8 cellular contexts compared by ENCODE assay signal in genomic region chr2:156400704-156401678, GRCh38. TPM values are rescaled to one million over a fixed set of nuclear protein-coding genes. Genes with fewer than 3 reads are reported as not detected.
DNase-seq lines count a peak whose midpoint lies in the region; ATAC-seq and TF ChIP-seq lines count a peak whose summit lies in the region.

No MANE protein-coding gene starts in this region.

- POLR2A ChIA-PET in SK-N-SH (lab: Yijun Ruan, JAX) = no interaction called here

- H3K9me3 ChIP-seq in SK-N-SH = no peaks in the 10 kb centered on the region

- no peaks in the 10 kb centered on the region for H3K36me3 Mint-ChIP-seq in activated naive CD4-positive, alpha-beta T cell treated with anti-CD3 and anti-CD28 coated beads, Interleukin-2, amount 50 U/mL, for 24 hours

- no peak for TF ChIP-seq CTCF in SK-N-SH (IDR thresholded peaks at IDR 0.05)

- no peaks in the 10 kb centered on the region for H3K27me3 ChIP-seq in SK-N-SH (ENCODE audit: insufficient read depth)

- peaks cover 31% of the 10 kb centered on the region for H3K4me1 Mint-ChIP-seq in activated naive CD4-positive, alpha-beta T cell treated with anti-CD3 and anti-CD28 coated beads, Interleukin-2, amount 50 U/mL, for 24 hours

- peak overlapping the region; percentile 84 for H3K4me2 ChIP-seq in SK-N-SH

- H3K4me3 ChIP-seq in SK-N-SH (ENCODE audit: low read depth in 2 of 2, low read length in 1 of 2) = peak overlapping the region; percentile 82 to 83

- DNase-seq in GDM1 (lab: John Stamatoyannopoulos, UW) = peak; percentile 43
- DNase-seq in NAMALWA (ENCODE audit: low spot score) = peak; percentile 89
- DNase-seq in SK-N-SH = peak; percentile 63
- DNase-seq in glomerular endothelial cell (ENCODE audit: extremely low read depth, low read depth, low spot score) = peak; percentile 81
- DNase-seq in nucleus accumbens (lab: John Stamatoyannopoulos, UW) = peak in 52 of 56 donors; percentile 1 to 96 (median 78)
- peak in 48 of 49 donors; percentile 7 to 91 (median 68) for DNase-seq in substantia nigra (lab: John Stamatoyannopoulos, UW)

- under 1% methylated on average over 19 of the region's 19 CpGs for WGBS in SK-N-SH (ENCODE audit: low lambda C conversion rate)

- H3K9me2 ChIP-seq in SK-N-SH = no peaks in the 10 kb centered on the region

- peak overlapping the region; percentile 71 for H3K9ac ChIP-seq in SK-N-SH

- H3K27ac ChIP-seq in SK-N-SH (ENCODE audit: low read depth in 2 of 2, low read length in 1 of 2) (peak overlapping the region; percentile 84 to 86), substantia nigra (ENCODE audit: low read depth, low read length, poor library complexity, severe bottlenecking) (peak overlapping the region; percentile 92)

- peak overlapping the region; percentile 52 for H2AFZ ChIP-seq in SK-N-SH (ENCODE audit: low read depth)

- ATAC-seq in HG02571 (IDR thresholded peaks at IDR 0.05; ENCODE audit: unreplicated experiment) = peak; percentile 69

- peak overlapping the region; percentile 90 for H3K4me3 Mint-ChIP-seq in activated naive CD4-positive, alpha-beta T cell treated with anti-CD3 and anti-CD28 coated beads, Interleukin-2, amount 50 U/mL, for 24 hours

- no peaks in the 10 kb centered on the region for H3K79me2 ChIP-seq in SK-N-SH (ENCODE audit: insufficient read depth)

- H3F3A ChIP-seq in SK-N-SH (replicated peaks; ENCODE audit: insufficient read depth) = peaks cover 7% of the 10 kb centered on the region

- no peaks in the 10 kb centered on the region for H3K36me3 ChIP-seq in SK-N-SH (replicated peaks in 1 of 2; ENCODE audit: control insufficient read depth in 1 of 2, insufficient read depth in 2 of 2, low read length in 1 of 2)

- TF ChIP-seq RAD21 in SK-N-SH (IDR thresholded peaks at IDR 0.05; ENCODE audit: low read length) = no peak

- peaks cover 0 to 5% of the 10 kb centered on the region in 2 experiments; a peak in 1 of 4 replicates for H3K4me1 ChIP-seq in SK-N-SH (ENCODE audit: control insufficient read depth in 1 of 2, insufficient read depth in 2 of 2, low read depth in 1 of 2, low read length in 1 of 2)

- H3K27ac Mint-ChIP-seq in activated naive CD4-positive, alpha-beta T cell treated with anti-CD3 and anti-CD28 coated beads, Interleukin-2, amount 50 U/mL, for 24 hours = peak overlapping the region; percentile 97

- peak in 1 of 2 experiments; percentile 39; a peak in 1 of 4 replicates for TF ChIP-seq EP300 in SK-N-SH (IDR thresholded peaks at IDR 0.05; ENCODE audit: borderline replicate concordance in 1 of 2, low read depth in 1 of 2, low read length in 1 of 2)

- no peaks in the 10 kb centered on the region for H3K9me3 Mint-ChIP-seq in activated naive CD4-positive, alpha-beta T cell treated with anti-CD3 and anti-CD28 coated beads, Interleukin-2, amount 50 U/mL, for 24 hours

- H3K27me3 Mint-ChIP-seq in activated naive CD4-positive, alpha-beta T cell treated with anti-CD3 and anti-CD28 coated beads, Interleukin-2, amount 50 U/mL, for 24 hours = no peaks in the 10 kb centered on the region

- CTCF ChIA-PET in SK-N-SH (lab: Yijun Ruan, JAX) = interaction anchor here (1.0 to 1.7 kb wide), 5 partner anchors 28 to 189 kb away, joined by 3 to 7 read pairs (median 3); no protein-coding TSS in a partner anchor

- peaks cover 3% of the 10 kb centered on the region; the same call in 1 of the 2 replicates for H4K20me1 ChIP-seq in SK-N-SH (ENCODE audit: insufficient read depth)

TF ChIP-seq in SK-N-SH, 30 proteins besides CTCF, POLR2A, EP300 and RAD21:
- peak; percentile 21; the same call in 1 of the 2 replicates for TF ChIP-seq SIN3A (IDR thresholded peaks at IDR 0.05; ENCODE audit: borderline replicate concordance, low read depth, low read length)
- no peak for TF ChIP-seq RXRA (IDR thresholded peaks at IDR 0.05; ENCODE audit: borderline replicate concordance, low read depth)
- TF ChIP-seq REST (IDR thresholded peaks at IDR 0.05; ENCODE audit: low read depth, low read length) = 0 out of 2 replicates have a peak, but pooled peaks have one; percentile 29
- no peak for TF ChIP-seq JUND (IDR thresholded peaks at IDR 0.05)
- 0 out of 2 replicates have a peak, but pooled peaks have one; percentile 5 for TF ChIP-seq RCOR1 (IDR thresholded peaks at IDR 0.05; ENCODE audit: low read length)
- no peak for TF ChIP-seq CHD2 (IDR thresholded peaks at IDR 0.05; ENCODE audit: low read length, partially characterized antibody)
- TF ChIP-seq FOSL2 (IDR thresholded peaks at IDR 0.05; ENCODE audit: borderline replicate concordance, low read depth) = peak; percentile 61
- TF ChIP-seq GATA2 (CRISPR knock-in tag; IDR thresholded peaks at IDR 0.05) = no peak
- no peak for TF ChIP-seq SMC3 (IDR thresholded peaks at IDR 0.05; ENCODE audit: low read depth, low read length)
- peak; percentile 81; the same call in 1 of the 2 replicates for TF ChIP-seq TEAD4 (IDR thresholded peaks at IDR 0.05; ENCODE audit: borderline replicate concordance, insufficient read depth)
- TF ChIP-seq ZBTB33 (IDR thresholded peaks at IDR 0.05; ENCODE audit: borderline replicate concordance, low read depth) = 0 out of 2 replicates have a peak, but pooled peaks have one; percentile 28
- no peak for TF ChIP-seq USF1 (IDR thresholded peaks at IDR 0.05; ENCODE audit: borderline replicate concordance, low read depth)
- peak; percentile 7; the same call in 1 of the 2 replicates for TF ChIP-seq GABPA (IDR thresholded peaks at IDR 0.05; ENCODE audit: low read depth)

RNA-seq across cellular contexts. Expression of gene GPD2, which starts 35.2 kb away (rescaled TPM):
- 4.8 and 5.3 TPM in 2 replicates for polyA plus RNA-seq in SK-N-SH (2012; rRNA removed)
- 5.4 and 6.0 TPM in 2 replicates for polyA plus RNA-seq in SK-N-SH (2012; cell fraction: cytosol; rRNA removed)
- 3.0 and 5.8 TPM in 2 replicates for polyA plus RNA-seq in SK-N-SH (2012; cell fraction: nucleus; rRNA removed)
- total RNA-seq in glomerular endothelial cell = 16.5 and 19.7 TPM in 2 replicates

Comparison
In these comparisons a context has a peak if more than half of its experiments do, and no peak if none do; other contexts are left out.
1. Peak in every context shown above with its lines: DNase-seq, ATAC-seq, H3K4me3 ChIP-seq and H3K27ac ChIP-seq.